ENCODE assay signal across 20 cellular contexts in genomic region chr2:204272913-204273312, GRCh38.
DNase-seq lines count a peak whose midpoint lies in the region; ATAC-seq, FAIRE-seq and TF ChIP-seq lines count a peak whose summit lies in the region.
"Had no signal": no experiment of that assay in that cellular context is flagged by ENCODE, and none has a peak within 500 bp of the region (broad histone marks: within the 10 kb centered on the region; RNA-seq: fewer than 3 reads in every experiment).

No MANE protein-coding gene starts in this region.

- no peak overlapping the region for H2BK12ac ChIP-seq in H1 (ENCODE audit: low read depth, low read length)

- no peak for TF ChIP-seq CTCF in H1 (IDR thresholded peaks at IDR 0.05; ENCODE audit: control extremely low read depth in 1 of 3, insufficient read depth in 1 of 3, low read depth in 1 of 3, low read length in 3 of 3)

- H3K9me3 ChIP-seq in HUES48 (ENCODE audit: control insufficient read depth, insufficient read depth, low read length) = peaks cover 18% of the 10 kb centered on the region
- peaks cover 5 to 10% of the 10 kb centered on the region in 2 experiments; a peak in 3 of 4 replicates for H3K9me3 ChIP-seq in H1 (ENCODE audit: insufficient read depth in 2 of 2, low read depth in 1 of 2, low read length in 1 of 2)
- H3K9me3 ChIP-seq in iPS-20b (ENCODE audit: insufficient read depth, low read depth, low read length) = peaks cover 11% of the 10 kb centered on the region; the same call in 1 of the 2 replicates
- no peaks in the 10 kb centered on the region for H3K9me3 ChIP-seq in aorta (ENCODE audit: control insufficient read depth, low read length)
- H3K9me3 ChIP-seq: BE2C, HAP-1 had no signal

- no peak for TF ChIP-seq RAD21 in H1 (IDR thresholded peaks at IDR 0.05 in 1 of 2, conservative IDR thresholded peaks at IDR 0.05 in 1 of 2; ENCODE audit: low read depth in 2 of 2, low read length in 2 of 2)

- no peak overlapping the region for H2BK120ac ChIP-seq in H1 (replicated peaks; ENCODE audit: low read depth, low read length)

- no peak overlapping the region for H2AFZ ChIP-seq in H1 (ENCODE audit: low read length)

- no peaks in the 10 kb centered on the region for H3K36me3 ChIP-seq in HUES48 (ENCODE audit: control insufficient read depth, insufficient read depth, low read length)
- H3K36me3 ChIP-seq in H1 (ENCODE audit: control insufficient read depth in 2 of 4, insufficient read depth in 4 of 4, low read length in 3 of 4) = peaks cover 0 to 3% (median 0%) of the 10 kb centered on the region in 4 experiments; a peak in 2 of 8 replicates
- H3K36me3 ChIP-seq in iPS-20b (ENCODE audit: insufficient read depth, low read depth, low read length) = no peaks in the 10 kb centered on the region
- H3K36me3 ChIP-seq in aorta (ENCODE audit: control insufficient read depth in 1 of 2, insufficient read depth in 2 of 2, low read length in 1 of 2) = no peaks in the 10 kb centered on the region
- H3K36me3 ChIP-seq: BE2C, HAP-1 had no signal

- H3K18ac ChIP-seq in H1 (ENCODE audit: extremely low read depth, low read length) = no peak overlapping the region

- no peaks in the 10 kb centered on the region for H3K79me1 ChIP-seq in H1 (ENCODE audit: low read depth, low read length)

- H3K4me1 ChIP-seq in HUES48 (ENCODE audit: control insufficient read depth, insufficient read depth, low read length) (peaks cover 37% of the 10 kb centered on the region), H1 (replicated peaks in 1 of 4; ENCODE audit: control insufficient read depth in 3 of 4, insufficient read depth in 4 of 4, low read length in 3 of 4) (peaks cover 6 to 14% (median 12%) of the 10 kb centered on the region in 4 experiments; a peak in 4 of 7 replicates), iPS-20b (ENCODE audit: insufficient read depth, low read length) (peaks cover 39% of the 10 kb centered on the region; the same call in 1 of the 2 replicates), aorta (ENCODE audit: control insufficient read depth in 1 of 2, insufficient read depth in 2 of 2, low read length in 2 of 2) (peaks cover 7 to 15% of the 10 kb centered on the region in 2 donors)
- H3K4me1 ChIP-seq: BE2C, HAP-1 had no signal

- H2BK5ac ChIP-seq in H1 (ENCODE audit: low read depth, low read length) = no peak overlapping the region

- H2BK15ac ChIP-seq in H1 (ENCODE audit: low read length) = no peak overlapping the region

- H4K91ac ChIP-seq in H1 (replicated peaks; ENCODE audit: insufficient read length, low read length) = no peak overlapping the region

- no peak overlapping the region for H2AK5ac ChIP-seq in H1 (ENCODE audit: low read depth, low read length)

- H3K27me3 ChIP-seq in HUES48 (ENCODE audit: control insufficient read depth, insufficient read depth, low read length) (no peaks in the 10 kb centered on the region; the same call in 1 of the 2 replicates), H1 (replicated peaks in 1 of 4; ENCODE audit: control insufficient read depth in 3 of 4, extremely low read depth in 1 of 4, insufficient read depth in 3 of 4, low read length in 3 of 4) (no peaks in the 10 kb centered on the region; a peak in 1 of 7 replicates), iPS-20b (ENCODE audit: insufficient read depth, low read length) (no peaks in the 10 kb centered on the region), aorta (ENCODE audit: control insufficient read depth in 1 of 2, insufficient read depth in 2 of 2, low read length in 1 of 2) (no peaks in the 10 kb centered on the region)
- H3K27me3 ChIP-seq: BE2C had no signal

- H3K4ac ChIP-seq in H1 (replicated peaks; ENCODE audit: insufficient read length, low read depth, low read length) = no peak overlapping the region

- peak; percentile 64 for ATAC-seq in aorta (ENCODE audit: low FRiP score)
- ATAC-seq: K562 had no signal

- H4K20me1 ChIP-seq in H1 (replicated peaks in 1 of 2; ENCODE audit: control insufficient read depth in 1 of 2, insufficient read depth in 2 of 2, low read length in 2 of 2) = no peaks in the 10 kb centered on the region

- H3K27ac ChIP-seq in HUES48 (ENCODE audit: low read depth, low read length) (peak overlapping the region; percentile 79), H1 (ENCODE audit: low read depth, low read length) (peak overlapping the region; percentile 0; the same call in 1 of the 2 replicates), iPS-20b (ENCODE audit: low read length) (peak overlapping the region; percentile 6), aorta (ENCODE audit: low read depth in 1 of 2, low read length in 2 of 2) (no peak overlapping the region)

- no peaks in the 10 kb centered on the region for H3K23me2 ChIP-seq in H1 (ENCODE audit: low read depth, low read length)

- H3K4me2 ChIP-seq in H1 (ENCODE audit: insufficient read depth in 1 of 2, low read depth in 2 of 2, low read length in 2 of 2) = peak overlapping the region in 1 of 2 experiments; percentile 49; a peak in 1 of 4 replicates

- no peak overlapping the region for H4K8ac ChIP-seq in H1 (ENCODE audit: extremely low read depth, insufficient read depth, low read length)

- POLR2A ChIA-PET in H1 (lab: Charles Lee; ENCODE audit: partially characterized antibody) = no interaction called here

- H3K23ac ChIP-seq in H1 (ENCODE audit: insufficient read length) = no peak overlapping the region

- CTCF ChIA-PET in H1 (lab: Charles Lee; ENCODE audit: partially characterized antibody) = no interaction called here

- no peak overlapping the region for H3K56ac ChIP-seq in H1 (replicated peaks; ENCODE audit: insufficient read length, low read depth, low read length)

- FAIRE-seq in H1 (lab: Jason Lieb, UNC) = no peak
- FAIRE-seq: D721Med, G401.6, GM12891, GM18507, K562 had no signal

- intact Hi-C loops in aorta (cut with DNase I) = loop anchor here in 1 of 2 donors (10.0 kb wide), 1 partner anchor 422 kb away; no protein-coding TSS in a partner anchor

- no peak overlapping the region for H2BK20ac ChIP-seq in H1 (ENCODE audit: low read length)

- H3K9ac ChIP-seq in HUES48 (ENCODE audit: low read depth, low read length) (no peak overlapping the region), H1 (replicated peaks in 1 of 4; ENCODE audit: extremely low read depth in 1 of 4, low read depth in 3 of 4, low read length in 3 of 4) (no peak overlapping the region; a peak in 1 of 7 replicates), iPS-20b (ENCODE audit: low read depth, low read length) (peak overlapping the region; percentile 35; the same call in 1 of the 2 replicates)

- DNase-seq in H1 (ENCODE audit: low read depth in 1 of 2, low spot score in 2 of 2) (no peak), aorta (no peak), NCI-H146 (lab: John Stamatoyannopoulos, UW) (no peak), NCI-H1105 (lab: John Stamatoyannopoulos, UW) (no peak), NCI-H2196 (lab: John Stamatoyannopoulos, UW; ENCODE audit: unreplicated experiment) (no peak)
- DNase-seq: BE2C; C1 segment of cervical spinal cord; CD4-positive, CD25-positive, alpha-beta regulatory T cell; CD8-positive, alpha-beta memory T cell; COR-L47; GOT3; IMR-90 had no signal

- no peak for TF ChIP-seq EP300 in H1 (IDR thresholded peaks at IDR 0.05; ENCODE audit: borderline replicate concordance in 1 of 2, low read depth in 2 of 2, low read length in 2 of 2)

- H4K5ac ChIP-seq in H1 (ENCODE audit: insufficient read length, low read depth, low read length) = peak overlapping the region; percentile 87

- H3K14ac ChIP-seq in H1 (ENCODE audit: insufficient read length) = no peak overlapping the region

- H3K79me2 ChIP-seq in H1 (ENCODE audit: control insufficient read depth in 1 of 2, insufficient read depth in 2 of 2, low read length in 2 of 2) = no peaks in the 10 kb centered on the region

- TF ChIP-seq POLR2A in H1 (IDR thresholded peaks at IDR 0.05; ENCODE audit: control extremely low read depth in 1 of 2, low read depth in 2 of 2, low read length in 2 of 2) = no peak

- H3K4me3 ChIP-seq in HUES48 (ENCODE audit: low read depth, low read length) (peak overlapping the region; percentile 16; the same call in 1 of the 2 replicates), H1 (ENCODE audit: extremely low read depth in 1 of 4, insufficient read depth in 2 of 4, low read depth in 3 of 4, low read length in 4 of 4) (peak overlapping the region in 1 of 4 experiments; percentile 25; a peak in 1 of 8 replicates), iPS-20b (ENCODE audit: low read length) (peak overlapping the region; percentile 20; the same call in 1 of the 2 replicates), aorta (ENCODE audit: low read length in 2 of 2) (no peak overlapping the region)
- H3K4me3 ChIP-seq: HAP-1, K562 had no signal

TF ChIP-seq in H1, 55 proteins besides CTCF, POLR2A, EP300 and RAD21:
- TF ChIP-seq SIRT6 (IDR thresholded peaks at IDR 0.05; ENCODE audit: low read length) (no peak), SIX5 (IDR thresholded peaks at IDR 0.05; ENCODE audit: low read depth, low read length) (no peak), JUND (IDR thresholded peaks at IDR 0.05; ENCODE audit: low read length) (no peak), HDAC6 (IDR thresholded peaks at IDR 0.05; ENCODE audit: low read depth, low read length) (no peak), TAF1 (IDR thresholded peaks at IDR 0.05; ENCODE audit: low read depth, low read length) (no peak), BCL11A (IDR thresholded peaks at IDR 0.05; ENCODE audit: low read depth in 2 of 2, low read length in 2 of 2) (no peak), NRF1 (IDR thresholded peaks at IDR 0.05; ENCODE audit: low read depth, low read length) (no peak), GTF2F1 (IDR thresholded peaks at IDR 0.05; ENCODE audit: borderline replicate concordance, low read depth, low read length) (no peak), POLR2AphosphoS5 (IDR thresholded peaks at IDR 0.05; ENCODE audit: low read depth, low read length) (no peak), NANOG (IDR thresholded peaks at IDR 0.05; ENCODE audit: insufficient read depth, low read depth, low read length, poor library complexity, severe bottlenecking) (no peak), HDAC2 (IDR thresholded peaks at IDR 0.05; ENCODE audit: borderline replicate concordance in 1 of 2, low read depth in 2 of 2, low read length in 2 of 2) (no peak), CHD2 (IDR thresholded peaks at IDR 0.05; ENCODE audit: low read length) (no peak), SUZ12 (IDR thresholded peaks at IDR 0.05; ENCODE audit: low read length) (no peak)
- TF ChIP-seq, protein P1, sequence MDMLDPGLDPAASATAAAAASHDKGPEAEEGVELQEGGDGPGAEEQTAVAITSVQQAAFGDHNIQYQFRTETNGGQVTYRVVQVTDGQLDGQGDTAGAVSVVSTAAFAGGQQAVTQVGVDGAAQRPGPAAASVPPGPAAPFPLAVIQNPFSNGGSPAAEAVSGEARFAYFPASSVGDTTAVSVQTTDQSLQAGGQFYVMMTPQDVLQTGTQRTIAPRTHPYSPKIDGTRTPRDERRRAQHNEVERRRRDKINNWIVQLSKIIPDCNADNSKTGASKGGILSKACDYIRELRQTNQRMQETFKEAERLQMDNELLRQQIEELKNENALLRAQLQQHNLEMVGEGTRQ (IDR thresholded peaks at IDR 0.05; ENCODE audit: low read length) = no peak

Comparison
In these comparisons a context has a peak if more than half of its experiments do, and no peak if none do; other contexts are left out.
1. H3K27ac ChIP-seq: peak in HUES48 (single experiment), H1 (single experiment) and iPS-20b (single experiment); none in aorta (0 of 2).
2. H3K4me3 ChIP-seq: peak in HUES48 (single experiment) and iPS-20b (single experiment); none in aorta (0 of 2).